14 cellular contexts compared by ENCODE assay signal in the genomic region with DNA sequence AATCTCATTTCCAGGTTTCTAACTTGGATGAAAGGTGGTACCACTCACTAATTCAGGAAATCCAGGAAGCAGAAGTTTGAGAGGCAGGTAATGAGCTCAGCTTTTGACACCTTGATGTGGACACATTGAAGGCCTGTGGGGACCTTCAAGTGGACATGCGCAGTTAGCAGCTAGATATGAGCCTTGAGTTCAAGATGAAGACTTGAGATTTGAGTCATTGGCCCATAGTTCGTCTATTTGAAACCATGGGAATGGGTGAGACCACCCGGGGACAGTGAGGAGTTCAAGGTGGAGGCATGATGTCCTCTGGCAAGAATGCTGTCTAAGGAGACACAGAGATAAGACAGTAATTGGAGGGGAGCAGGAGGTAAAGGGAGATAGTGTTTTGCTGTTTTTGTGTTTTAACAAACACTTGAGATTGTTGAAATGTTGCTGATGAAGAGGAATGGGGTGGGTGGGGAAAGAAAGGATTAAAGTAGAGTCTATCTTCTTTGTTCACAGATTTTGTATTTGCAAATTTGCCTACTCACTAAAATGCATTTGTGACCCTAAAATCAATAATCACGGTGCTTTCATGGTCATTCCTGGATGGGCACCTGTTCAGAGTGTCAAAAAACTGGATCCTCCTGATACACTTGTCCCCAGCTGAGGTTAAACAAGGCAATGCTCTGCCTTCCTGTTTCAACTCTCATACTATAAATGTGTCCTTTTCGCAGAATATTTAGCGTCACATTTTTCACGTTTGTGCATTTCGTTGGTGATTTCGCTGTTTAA.
"Had no signal": no experiment of that assay in that cellular context is flagged by ENCODE, and none has a peak within 500 bp of the region (broad histone marks: within the 10 kb centered on the region; RNA-seq: fewer than 3 reads in every experiment).

No MANE protein-coding gene starts in this region.

- H3K27ac ChIP-seq: foreskin keratinocyte, sigmoid colon, skin epidermis, stomach had no signal

- H3K27ac Mint-ChIP-seq: effector memory CD8-positive, alpha-beta T cell had no signal

- DNase-seq: effector memory CD8-positive, alpha-beta T cell; erythroblast; foreskin keratinocyte; heart left ventricle; hippocampal formation; left colon; left ventricle myocardium superior; naive thymus-derived CD8-positive, alpha-beta T cell; posterior cingulate gyrus; sigmoid colon; stimulated activated CD4-positive, alpha-beta T cell treated with anti-CD3 and anti-CD28 coated beads, Interleukin-2, amount 100 ng/mL, for 24 hours; stomach had no signal

- H3K4me3 ChIP-seq: heart left ventricle, lung, sigmoid colon, skin epidermis, stomach had no signal

- ATAC-seq: effector memory CD8-positive, alpha-beta T cell; foreskin keratinocyte; heart left ventricle; left ventricle myocardium superior; naive thymus-derived CD8-positive, alpha-beta T cell had no signal

- H3K27me3 ChIP-seq: foreskin keratinocyte, heart left ventricle, sigmoid colon, stomach had no signal

- H3K4me3 Mint-ChIP-seq: effector memory CD8-positive, alpha-beta T cell; naive thymus-derived CD8-positive, alpha-beta T cell had no signal

- H3K9me3 ChIP-seq: heart left ventricle, sigmoid colon, stomach had no signal

- H3K36me3 ChIP-seq: heart left ventricle, sigmoid colon, stomach had no signal
